ENCODE assay signal across 14 cellular contexts in the genomic region with DNA sequence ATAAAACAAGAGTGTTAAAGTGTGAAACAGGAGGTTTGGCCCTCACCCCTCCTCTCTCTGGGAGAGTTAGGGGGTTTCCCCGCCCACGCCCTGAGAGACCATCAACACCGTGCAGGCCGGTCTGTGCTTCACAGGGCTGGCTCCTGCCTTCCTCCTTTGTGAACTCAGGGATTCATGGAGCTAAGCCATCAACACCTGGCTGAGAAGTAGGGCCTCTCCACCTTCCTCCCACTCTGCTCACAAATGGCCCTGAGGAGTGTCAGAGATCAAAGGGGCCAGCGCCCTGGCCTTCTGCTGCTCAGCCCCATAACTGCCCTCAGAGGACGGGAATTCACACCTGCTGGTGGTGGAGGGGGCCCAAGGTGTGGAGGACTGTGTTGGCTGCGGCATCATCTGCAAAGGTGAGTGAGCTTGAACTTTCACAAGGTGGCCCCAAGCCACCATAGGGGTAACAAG.
DNase-seq lines count a peak whose midpoint lies in the region; ATAC-seq, FAIRE-seq and TF ChIP-seq lines count a peak whose summit lies in the region.
"Had no signal": no experiment of that assay in that cellular context is flagged by ENCODE, and none has a peak within 500 bp of the region (broad histone marks: within the 10 kb centered on the region; RNA-seq: fewer than 3 reads in every experiment).

No MANE protein-coding gene starts in this region.

- H3K36me3 Mint-ChIP-seq in activated naive CD8-positive, alpha-beta T cell treated with anti-CD3 and anti-CD28 coated beads, Interleukin-2, amount 10 ng/mL, durations not matched to agents 7 days and 5 days: no peaks in the 10 kb centered on the region

- H3K9me3 Mint-ChIP-seq in activated naive CD8-positive, alpha-beta T cell treated with anti-CD3 and anti-CD28 coated beads, Interleukin-2, amount 10 ng/mL, durations not matched to agents 7 days and 5 days: peaks cover 10% of the 10 kb centered on the region

- no peak overlapping the region for H3K4me3 Mint-ChIP-seq in activated naive CD8-positive, alpha-beta T cell treated with anti-CD3 and anti-CD28 coated beads, Interleukin-2, amount 10 ng/mL, durations not matched to agents 7 days and 5 days
- H3K4me3 Mint-ChIP-seq: B cell had no signal

- POLR2A ChIA-PET in activated naive CD8-positive, alpha-beta T cell treated with anti-CD3 and anti-CD28 coated beads, Interleukin-2, amount 10 ng/mL, durations not matched to agents 7 days and 5 days (lab: Charles Lee): no interaction called here

- H3K4me1 Mint-ChIP-seq in activated naive CD8-positive, alpha-beta T cell treated with anti-CD3 and anti-CD28 coated beads, Interleukin-2, amount 10 ng/mL, durations not matched to agents 7 days and 5 days: peaks cover 37% of the 10 kb centered on the region

- DNase-seq in GM18507 (ENCODE audit: extremely low spot score, insufficient read length, low read depth) (no peak), H54 (ENCODE audit: insufficient read length, low spot score) (no peak), GM03348 (ENCODE audit: low spot score) (no peak)
- no peak for DNase-seq in activated naive CD8-positive, alpha-beta T cell treated with anti-CD3 and anti-CD28 coated beads, Interleukin-2, amount 10 ng/mL, durations not matched to agents 7 days and 5 days
- DNase-seq in stimulated activated CD8-positive, alpha-beta memory T cell treated with anti-CD3 and anti-CD28 coated beads, Interleukin-12 subunit alpha, Interleukin-12 subunit beta, amount 100 ng/mL, for 4 hours (ENCODE audit: low read depth): peak; percentile 21
- DNase-seq: activated T-cell treated with anti-CD3 and anti-CD28 coated beads, Interleukin-2, amount 50 U/mL, for 1 hour; DMS 273 treated with DMSO at 0.1 percent for 48 hours; foreskin fibroblast; left ventricle myocardium inferior; NCI-H187 treated with DMSO at 0.1 percent for 48 hours; NCI-H524 had no signal

- peak; percentile 69 for FAIRE-seq in GM18507 (lab: Jason Lieb, UNC)
- FAIRE-seq in H54 (lab: Jason Lieb, UNC): no peak

- H3K27me3 Mint-ChIP-seq in activated naive CD8-positive, alpha-beta T cell treated with anti-CD3 and anti-CD28 coated beads, Interleukin-2, amount 10 ng/mL, durations not matched to agents 7 days and 5 days: no peaks in the 10 kb centered on the region

- ATAC-seq in GM19463 (IDR thresholded peaks at IDR 0.05; ENCODE audit: unreplicated experiment): peak; percentile 69
- no peak for ATAC-seq in activated naive CD8-positive, alpha-beta T cell treated with anti-CD3 and anti-CD28 coated beads, Interleukin-2, amount 10 ng/mL, durations not matched to agents 7 days and 5 days (ENCODE audit: low read depth)
- no peak for ATAC-seq in HG03442 (IDR thresholded peaks at IDR 0.05; ENCODE audit: unreplicated experiment)

- H3K27ac Mint-ChIP-seq in activated naive CD8-positive, alpha-beta T cell treated with anti-CD3 and anti-CD28 coated beads, Interleukin-2, amount 10 ng/mL, durations not matched to agents 7 days and 5 days: peak overlapping the region; percentile 33
- H3K27ac Mint-ChIP-seq: B cell had no signal

- TF ChIP-seq POLR2A in H54 (IDR thresholded peaks at IDR 0.05; ENCODE audit: low read depth, low read length): no peak
